In the genomic region with DNA sequence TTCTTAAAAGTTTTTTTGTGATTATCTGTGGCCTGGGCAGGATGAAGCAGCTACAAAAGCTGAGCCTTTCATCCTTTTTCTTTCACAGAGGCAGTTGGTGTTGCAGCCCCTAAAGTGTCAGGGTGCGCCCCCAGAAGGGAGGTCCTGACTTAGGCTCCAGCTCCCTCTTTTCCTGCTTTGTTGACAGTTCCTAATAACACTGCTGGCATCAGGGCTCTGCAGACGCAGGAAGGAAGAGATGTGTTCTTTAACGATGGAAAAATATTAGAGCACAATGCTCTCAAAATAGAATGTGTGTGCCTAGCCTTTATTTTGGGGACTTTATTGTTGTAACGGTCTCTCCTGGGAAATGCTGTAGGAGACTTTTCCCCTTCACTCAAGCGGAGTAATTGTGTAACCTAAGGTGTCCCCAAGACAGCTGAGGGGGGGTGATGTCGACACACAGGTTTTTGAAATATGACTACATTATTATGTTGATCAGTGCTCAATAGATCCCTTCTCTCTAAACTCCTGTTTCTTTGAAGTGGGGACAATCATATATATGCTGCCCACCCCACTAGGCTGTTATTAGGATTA, we compare ENCODE assay signal across 18 cellular contexts.
DNase-seq lines count a peak whose midpoint lies in the region; ATAC-seq and TF ChIP-seq lines count a peak whose summit lies in the region.
"Had no signal": no experiment of that assay in that cellular context is flagged by ENCODE, and none has a peak within 500 bp of the region (broad histone marks: within the 10 kb centered on the region; RNA-seq: fewer than 3 reads in every experiment).

No MANE protein-coding gene starts in this region.

- no peak overlapping the region for H3K4me3 Mint-ChIP-seq in brain
- H3K4me3 Mint-ChIP-seq: CD14-positive monocyte, H9 had no signal

- H3K36me3 ChIP-seq in heart left ventricle (no peaks in the 10 kb centered on the region), right atrium auricular region (no peaks in the 10 kb centered on the region), left ventricle myocardium inferior (no peaks in the 10 kb centered on the region), testis (ENCODE audit: low read depth, missing control alignments) (no peaks in the 10 kb centered on the region), Karpas-422 (ENCODE audit: insufficient read depth, low read length) (no peaks in the 10 kb centered on the region)

- H4K20me1 ChIP-seq in Karpas-422 (ENCODE audit: insufficient read depth, low read depth, low read length) = no peaks in the 10 kb centered on the region

- peaks cover 8% of the 10 kb centered on the region for H3K36me3 Mint-ChIP-seq in brain

- no peaks in the 10 kb centered on the region for H3K9me3 ChIP-seq in heart left ventricle
- no peaks in the 10 kb centered on the region for H3K9me3 ChIP-seq in right atrium auricular region
- no peaks in the 10 kb centered on the region for H3K9me3 ChIP-seq in left ventricle myocardium inferior (replicated peaks)
- no peaks in the 10 kb centered on the region for H3K9me3 ChIP-seq in testis
- H3K9me3 ChIP-seq in Karpas-422 (ENCODE audit: low read length) = no peaks in the 10 kb centered on the region
- H3K9me3 ChIP-seq: Caco-2, SJCRH30 had no signal

- 34 to 55% (median 50%) methylated on average over 6 of the region's 6 CpGs for WGBS in heart left ventricle, 4 donors
- WGBS in testis, 2 donors = 60 to 67% methylated on average over 6 of the region's 6 CpGs

- DNase-seq in heart left ventricle (peak in 1 of 5 donors; percentile 28), right atrium auricular region (ENCODE audit: low spot score) (no peak), left ventricle myocardium inferior (no peak), DMS53 (lab: John Stamatoyannopoulos, UW) (no peak), COR-L47 (lab: John Stamatoyannopoulos, UW) (no peak), testis (no peak), Karpas-422 (no peak)
- DNase-seq: Caco-2, DMS79, H9, NCI-H1092, NCI-H1694 treated with DMSO at 0.1 percent for 48 hours, NCI-H510A treated with DMSO at 0.1 percent for 48 hours had no signal

- H3K27me3 ChIP-seq in heart left ventricle (no peaks in the 10 kb centered on the region), right atrium auricular region (no peaks in the 10 kb centered on the region), left ventricle myocardium inferior (ENCODE audit: low read depth) (no peaks in the 10 kb centered on the region), testis (no peaks in the 10 kb centered on the region), Karpas-422 (ENCODE audit: low read length) (no peaks in the 10 kb centered on the region)
- H3K27me3 ChIP-seq: SJCRH30 had no signal

- intact Hi-C loops in heart left ventricle (cut with DNase I) = loop anchor here in 1 of 10 donors (5.0 kb wide), 2 partner anchors 42 to 67 kb away; no protein-coding TSS in a partner anchor
- intact Hi-C loops in left ventricle myocardium inferior (cut with micrococcal nuclease) = no loop called here
- intact Hi-C loops in testis (cut with DNase I; ENCODE audit: low total_unique reads) = no loop called here

- peak overlapping the region in 3 of 5 experiments; percentile 10 to 85 (median 29) for H3K27ac Mint-ChIP-seq in brain
- H3K27ac Mint-ChIP-seq: CD14-positive monocyte had no signal

- no peaks in the 10 kb centered on the region for H3K79me2 ChIP-seq in Karpas-422 (ENCODE audit: low read length)

- TF ChIP-seq CTCF in heart left ventricle (IDR thresholded peaks at IDR 0.05) (no peak), right atrium auricular region (IDR thresholded peaks at IDR 0.05) (no peak), brain (conservative IDR thresholded peaks at IDR 0.05) (no peak), left ventricle myocardium inferior (IDR thresholded peaks at IDR 0.05; ENCODE audit: borderline replicate concordance) (no peak), testis (IDR thresholded peaks at IDR 0.05) (no peak)

- no peak overlapping the region for H3K4me2 ChIP-seq in Karpas-422 (ENCODE audit: low read depth, low read length, poor library complexity, severe bottlenecking)

- H3K9me3 Mint-ChIP-seq in brain = peaks cover 0 to 3% (median 0%) of the 10 kb centered on the region in 5 experiments
- H3K9me3 Mint-ChIP-seq: H9 had no signal

- H3K27ac ChIP-seq in heart left ventricle (peak overlapping the region in 1 of 12 donors; percentile 40), right atrium auricular region (no peak overlapping the region), left ventricle myocardium inferior (replicated peaks) (peak overlapping the region; percentile 48), testis (no peak overlapping the region), Karpas-422 (ENCODE audit: low read length) (no peak overlapping the region)

- H3K27me3 Mint-ChIP-seq in brain = peaks cover 7% of the 10 kb centered on the region

- no peaks in the 10 kb centered on the region for H3K9me2 ChIP-seq in Karpas-422 (replicated peaks; ENCODE audit: insufficient read depth, low read length)

- TF ChIP-seq POLR2A in heart left ventricle (IDR thresholded peaks at IDR 0.05) (no peak), testis (IDR thresholded peaks at IDR 0.05) (no peak)

- H3K4me1 ChIP-seq in heart left ventricle (peaks cover 0 to 45% (median 14%) of the 10 kb centered on the region in 12 donors), right atrium auricular region (peaks cover 0 to 26% of the 10 kb centered on the region in 2 donors), left ventricle myocardium inferior (peaks cover 65% of the 10 kb centered on the region), testis (peaks cover 5% of the 10 kb centered on the region), Karpas-422 (ENCODE audit: low read length) (no peaks in the 10 kb centered on the region)
- H3K4me1 ChIP-seq: Caco-2 had no signal

- H3K4me1 Mint-ChIP-seq in brain = peaks cover 74% of the 10 kb centered on the region
- H3K4me1 Mint-ChIP-seq: CD14-positive monocyte had no signal

- no peak overlapping the region for H3K9ac ChIP-seq in Karpas-422 (ENCODE audit: low read length)

- H2AFZ ChIP-seq in Karpas-422 (ENCODE audit: low read length) = no peak overlapping the region

- H3K4me3 ChIP-seq in heart left ventricle = no peak overlapping the region
- no peak overlapping the region for H3K4me3 ChIP-seq in right atrium auricular region
- no peak overlapping the region for H3K4me3 ChIP-seq in left ventricle myocardium inferior
- H3K4me3 ChIP-seq in testis = no peak overlapping the region
- H3K4me3 ChIP-seq in Karpas-422 (ENCODE audit: low read length) = no peak overlapping the region
- H3K4me3 ChIP-seq: GM12878, K562, SJCRH30 had no signal

- ATAC-seq in heart left ventricle = peak in 3 of 4 donors; percentile 38 to 59 (median 47)
- ATAC-seq: GM12878, K562 had no signal
